In the genomic region with DNA sequence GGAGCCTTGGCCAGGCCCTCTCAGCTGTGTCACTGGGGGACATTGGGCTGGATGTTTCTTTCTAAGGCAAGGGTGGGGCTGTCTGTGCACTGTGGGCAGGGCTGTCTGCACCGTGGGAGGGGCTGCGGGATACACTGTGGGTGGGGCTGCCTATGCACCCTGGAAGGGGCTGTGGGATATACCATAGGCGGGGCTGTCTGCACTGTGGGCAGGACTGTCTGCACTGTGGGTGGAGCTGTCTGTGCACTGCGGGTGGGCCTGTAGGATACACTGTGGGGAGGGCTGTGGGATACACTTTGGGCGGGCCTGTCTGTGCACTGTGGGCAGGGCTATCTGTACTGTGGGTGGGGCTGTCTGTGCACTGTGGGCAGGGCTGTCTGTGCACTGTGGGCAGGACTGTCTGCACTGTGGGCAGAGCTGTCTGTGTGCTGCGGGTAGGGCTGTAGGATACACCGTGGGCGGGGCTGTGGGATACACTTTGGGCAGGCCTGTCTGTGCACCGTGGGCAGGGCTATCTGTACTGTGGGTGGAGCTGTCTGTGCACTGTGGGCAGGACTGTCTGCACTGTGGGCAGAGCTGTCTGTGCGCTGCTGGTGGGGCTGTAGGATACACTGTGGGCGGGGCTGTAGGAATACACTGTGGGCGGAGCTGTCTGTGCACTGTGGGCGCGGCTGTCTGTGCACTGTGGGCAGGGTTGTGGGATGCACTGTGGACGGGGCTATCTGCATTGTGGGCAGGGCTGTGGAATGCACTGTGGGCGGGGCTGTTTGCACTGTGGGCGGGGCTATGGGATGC, we compare ENCODE assay signal across 8 cellular contexts. TPM values are rescaled to one million over a fixed set of nuclear protein-coding genes. Genes with fewer than 3 reads are reported as not detected.
DNase-seq lines count a peak whose midpoint lies in the region; ATAC-seq, FAIRE-seq and TF ChIP-seq lines count a peak whose summit lies in the region.

No MANE protein-coding gene starts in this region.

- H3K4me2 ChIP-seq in GM12878 (ENCODE audit: control insufficient read depth, insufficient read depth), result no peak overlapping the region

- no peaks in the 10 kb centered on the region for H4K20me1 ChIP-seq in GM12878 (ENCODE audit: control insufficient read depth, insufficient read depth)

- TF ChIP-seq POLR2A in GM12878 (IDR thresholded peaks at IDR 0.05; ENCODE audit: low read depth, low read length), result no peak

- SMC1A ChIA-PET in GM12878 (lab: Charles Lee; ENCODE audit: uncharacterized antibody, unreplicated experiment), result interaction anchor here (2.3 kb wide), 1 partner anchor 10 kb away, joined by 7 read pairs; no protein-coding TSS in a partner anchor

- POLR2A ChIA-PET in GM12878 (lab: Charles Lee), result interaction anchor here (1.2 kb wide), 1 partner anchor 26 kb away, joined by 4 read pairs; no protein-coding TSS in a partner anchor

- no peaks in the 10 kb centered on the region for H3K9me3 ChIP-seq in GM12878 (replicated peaks; ENCODE audit: control insufficient read depth, insufficient read depth, low read length)
- H3K9me3 ChIP-seq in psoas muscle, result no peaks in the 10 kb centered on the region

- no peak for FAIRE-seq in GM12878 (lab: Jason Lieb, UNC)

- H3K4me1 ChIP-seq in GM12878 (ENCODE audit: control insufficient read depth, insufficient read depth, low read length), result no peaks in the 10 kb centered on the region
- no peaks in the 10 kb centered on the region for H3K4me1 ChIP-seq in psoas muscle

- H3K27ac ChIP-seq in GM12878 (ENCODE audit: control insufficient read depth, insufficient read depth) (no peak overlapping the region), psoas muscle (no peak overlapping the region)

- TF ChIP-seq CTCF in GM12878 (IDR thresholded peaks at IDR 0.05 in 2 of 3, conservative IDR thresholded peaks at IDR 0.05 in 1 of 3; ENCODE audit: control insufficient read depth in 2 of 3, extremely low read depth in 1 of 3, insufficient read depth in 1 of 3, low read depth in 3 of 3, low read length in 3 of 3), result no peak
- TF ChIP-seq CTCF in psoas muscle (IDR thresholded peaks at IDR 0.05), result no peak
- no peak for TF ChIP-seq CTCF in GM13977 (IDR thresholded peaks at IDR 0.05; ENCODE audit: extremely low read depth, insufficient read depth, missing control alignments)

- ATAC-seq in SK-N-SH treated with all-trans-retinoic acid at 6 μM for 48 hours (peak; percentile 57), GM12878 (peak; percentile 80), psoas muscle (peak; percentile 24 to 54 (median 34)), HG02884 (IDR thresholded peaks at IDR 0.05; ENCODE audit: unreplicated experiment) (no peak), GM21717 (IDR thresholded peaks at IDR 0.05; ENCODE audit: unreplicated experiment) (no peak), HG03354 (IDR thresholded peaks at IDR 0.05; ENCODE audit: poor library complexity, severe bottlenecking, unreplicated experiment) (no peak)

- intact Hi-C loops in GM12878 (cut with micrococcal nuclease; ENCODE audit: unreplicated experiment), result loop anchor here (10.0 kb wide), 1 partner anchor 85 kb away; no protein-coding TSS in a partner anchor
- intact Hi-C loops in psoas muscle (cut with DNase I), result no loop called here

- H3K27me3 ChIP-seq in GM12878 (replicated peaks in 1 of 2; ENCODE audit: control insufficient read depth in 2 of 2, insufficient read depth in 2 of 2, low read length in 1 of 2), result no peaks in the 10 kb centered on the region
- H3K27me3 ChIP-seq in psoas muscle (ENCODE audit: insufficient read depth in 3 of 3, low read length in 2 of 3), result no peaks in the 10 kb centered on the region

- RAD21 ChIA-PET in GM12878 (lab: Charles Lee; ENCODE audit: unreplicated experiment), result interaction anchor here (1.5 to 3.4 kb wide), 2 partner anchors 10 to 233 kb away, joined by 3 to 11 read pairs; no protein-coding TSS in a partner anchor

- no peaks in the 10 kb centered on the region for H3K79me2 ChIP-seq in GM12878 (ENCODE audit: control insufficient read depth, insufficient read depth, low read length)

- 82% methylated on average over 17 of the region's 17 CpGs for WGBS in GM12878 (ENCODE audit: insufficient coverage, insufficient replicate concordance, low lambda C conversion rate, missing lambda C conversion rate)
- WGBS in psoas muscle, 3 donors, result 61 to 79% (median 69%) methylated on average over 17 of the region's 17 CpGs

- peaks cover 6 to 16% of the 10 kb centered on the region in 2 experiments for H3K36me3 ChIP-seq in GM12878 (ENCODE audit: control insufficient read depth in 2 of 2, insufficient read depth in 2 of 2, low read length in 1 of 2)
- peaks cover 0 to 73% of the 10 kb centered on the region in 2 donors for H3K36me3 ChIP-seq in psoas muscle (ENCODE audit: insufficient read depth in 1 of 2, low read depth in 1 of 2)

- CTCF ChIA-PET in GM12878 (lab: Yijun Ruan, JAX), result interaction anchor here (1.3 to 2.5 kb wide), 3 partner anchors 8 to 233 kb away, joined by 5 to 15 read pairs (median 5); no protein-coding TSS in a partner anchor

- no TSS peak for BruUV-seq in GM12878 (replicated peaks; lab: Mats Ljungman, UMichigan)

- H3K9ac ChIP-seq in GM12878 (ENCODE audit: control insufficient read depth, insufficient read depth, low read length), result no peak overlapping the region

- no peak for TF ChIP-seq EP300 in GM12878 (IDR thresholded peaks at IDR 0.05; ENCODE audit: borderline replicate concordance in 1 of 2, control insufficient read depth in 1 of 2, low read depth in 2 of 2, low read length in 2 of 2)

- H2AFZ ChIP-seq in GM12878 (ENCODE audit: control insufficient read depth, low read depth, low read length), result no peak overlapping the region

- H3K4me3 ChIP-seq in GM12878 (no peak overlapping the region), psoas muscle (no peak overlapping the region)

- no peak for TF ChIP-seq RAD21 in GM12878 (IDR thresholded peaks at IDR 0.05; ENCODE audit: insufficient read depth, low read depth, low read length)

- in situ Hi-C loops in GM12878 (cut with MboI) (no loop called here), GM13977 (cut with MboI; ENCODE audit: low pct_unique_long_range_greater_than_20kb, low sequenced_read_pairs, unreplicated experiment) (loop anchor here (10.0 kb wide), 1 partner anchor 165 kb away; no protein-coding TSS in a partner anchor)

- DNase-seq in EL (peak; percentile 14), GM12878 (ENCODE audit: low read depth, low spot score) (no peak), psoas muscle (peak in 1 of 2 donors; percentile 80), GM13977 (ENCODE audit: low spot score) (no peak)

TF ChIP-seq in SK-N-SH treated with all-trans-retinoic acid at 6 μM for 48 hours, 23 proteins besides CTCF, POLR2A, EP300 and RAD21:
- no peak for TF ChIP-seq ZNF70 (CRISPR knock-in tag; IDR thresholded peaks at IDR 0.05)

TF ChIP-seq in GM12878, 131 proteins besides CTCF, POLR2A, EP300 and RAD21:
- no peak for TF ChIP-seq NR2C1 (IDR thresholded peaks at IDR 0.05)
- TF ChIP-seq JUNB (IDR thresholded peaks at IDR 0.05), result no peak
- TF ChIP-seq YY1 (IDR thresholded peaks at IDR 0.05; ENCODE audit: low read depth, low read length), result no peak
- TF ChIP-seq SMARCA5 (IDR thresholded peaks at IDR 0.05), result no peak
- no peak for TF ChIP-seq TBL1XR1 (IDR thresholded peaks at IDR 0.05; ENCODE audit: low read depth, low read length)
- no peak for TF ChIP-seq PML (IDR thresholded peaks at IDR 0.05; ENCODE audit: low read length)
- TF ChIP-seq ZNF24 (IDR thresholded peaks at IDR 0.05), result no peak
- TF ChIP-seq SUPT20H (IDR thresholded peaks at IDR 0.05; ENCODE audit: borderline replicate concordance, control insufficient read depth, low read depth, low read length), result no peak
- TF ChIP-seq SUZ12 (IDR thresholded peaks at IDR 0.05; ENCODE audit: unreplicated experiment), result no peak

RNA-seq across cellular contexts. Expression of a gene that starts 31.1 kb away (rescaled TPM):
- total RNA-seq in GM12878 (2013; cell fraction: nucleolus; rRNA removed), result 33.3 and 40.4 TPM in 2 replicates
- total RNA-seq in GM12878 (2014; rRNA removed), result 20.3 and 23.7 TPM in 2 replicates
- total RNA-seq in GM12878 (2014; rRNA removed; fragmentation: Illumina TruSeq; extraction: Trizol), result 13.0 and 13.3 TPM in 2 replicates
- total RNA-seq in GM12878 (2021), result 23.6 and 26.4 TPM in 2 replicates
- 7.7 TPM for polyA plus RNA-seq in GM12878 (2011; ENCODE audit: low read depth)
- 6.1 and 7.7 TPM in 2 replicates for polyA plus RNA-seq in GM12878 (2011; rRNA removed)
- 8.0 and 9.1 TPM in 2 replicates for polyA plus RNA-seq in GM12878 (2011; cell fraction: cytosol; rRNA removed)
- 17.6 and 24.8 TPM in 2 replicates for polyA plus RNA-seq in GM12878 (2011; cell fraction: nucleus; rRNA removed)
- 13.9 and 18.9 TPM in 2 replicates for polyA plus RNA-seq in GM12878 (2012)
- polyA plus RNA-seq in GM12878 (2014; fragmentation: Illumina TruSeq; extraction: Trizol), result 14.5 and 19.4 TPM in 2 replicates
- 1 to 10 TPM; 2.0 to 2.6 TPM for polyA plus RNA-seq in GM12878 (2014; fragmentation: Nextera tagmentation; extraction: Ambion mirVana)
- polyA plus RNA-seq in GM12878 (2014; rRNA removed), result 13.1 and 13.6 TPM in 2 replicates
- polyA plus RNA-seq in GM12878 (2016; fragmentation: Nextera tagmentation; extraction: Ambion mirVana), result 10 to 100 TPM; 21.5 to 24.5 TPM
- 8.2 and 9.2 TPM in 2 replicates for polyA minus RNA-seq in GM12878 (2011; rRNA and poly(A)+ RNA removed)
- 3.8 and 4.0 TPM in 2 replicates for polyA minus RNA-seq in GM12878 (2011; cell fraction: cytosol; rRNA and poly(A)+ RNA removed)
- 9.6 and 10.5 TPM in 2 replicates for polyA minus RNA-seq in GM12878 (2011; cell fraction: nucleus; rRNA and poly(A)+ RNA removed)
- 10 to 100 TPM; 10.3 to 18.8 (median 12.6) TPM for total RNA-seq in psoas muscle
- 10 to 100 TPM in 1 of 3 donors, 1 to 10 TPM in 2; 5.6 to 10.8 (median 8.1) TPM for polyA plus RNA-seq in psoas muscle

RNA-seq across cellular contexts. Expression of a gene that starts 31.1 kb away (rescaled TPM):
- total RNA-seq in GM12878 (2013; cell fraction: nucleolus; rRNA removed), result 102 and 111 TPM in 2 replicates
- 11.3 and 15.8 TPM in 2 replicates for total RNA-seq in GM12878 (2014; rRNA removed)
- 8.5 and 9.2 TPM in 2 replicates for total RNA-seq in GM12878 (2014; rRNA removed; fragmentation: Illumina TruSeq; extraction: Trizol)
- total RNA-seq in GM12878 (2021), result 16.6 and 18.5 TPM in 2 replicates
- 4.4 TPM for polyA plus RNA-seq in GM12878 (2011; ENCODE audit: low read depth)
- 9.2 and 10.0 TPM in 2 replicates for polyA plus RNA-seq in GM12878 (2011; rRNA removed)
- 8.3 and 11.6 TPM in 2 replicates for polyA plus RNA-seq in GM12878 (2011; cell fraction: cytosol; rRNA removed)
- polyA plus RNA-seq in GM12878 (2011; cell fraction: nucleus; rRNA removed), result 35.3 and 35.5 TPM in 2 replicates
- 7.5 and 8.4 TPM in 2 replicates for polyA plus RNA-seq in GM12878 (2012)
- polyA plus RNA-seq in GM12878 (2014; fragmentation: Illumina TruSeq; extraction: Trizol), result 7.0 and 7.2 TPM in 2 replicates
- polyA plus RNA-seq in GM12878 (2014; fragmentation: Nextera tagmentation; extraction: Ambion mirVana), result 1 to 10 TPM; 1.3 to 2.3 TPM
- 12.8 and 14.1 TPM in 2 replicates for polyA plus RNA-seq in GM12878 (2014; rRNA removed)
- polyA plus RNA-seq in GM12878 (2016; fragmentation: Nextera tagmentation; extraction: Ambion mirVana), result 10 to 100 TPM; 11.1 to 11.5 TPM
- polyA minus RNA-seq in GM12878 (2011; rRNA and poly(A)+ RNA removed), result 11.7 and 15.8 TPM in 2 replicates
- 4.7 and 6.0 TPM in 2 replicates for polyA minus RNA-seq in GM12878 (2011; cell fraction: cytosol; rRNA and poly(A)+ RNA removed)
- 27.3 and 51.9 TPM in 2 replicates for polyA minus RNA-seq in GM12878 (2011; cell fraction: nucleus; rRNA and poly(A)+ RNA removed)
- total RNA-seq in psoas muscle, result 1 to 10 TPM; 5.4 to 9.1 (median 6.8) TPM
- polyA plus RNA-seq in psoas muscle, result 1 to 10 TPM; 3.4 to 5.0 (median 3.6) TPM

Comparison
In these comparisons a context has a peak if more than half of its experiments do, and no peak if none do; other contexts are left out.
1. ATAC-seq: peak in SK-N-SH treated with all-trans-retinoic acid at 6 μM for 48 hours (single experiment), GM12878 (single experiment) and psoas muscle (4 of 4); none in HG02884 (single experiment), GM21717 (single experiment) and HG03354 (single experiment).